Comparison of ENCODE assay signal across 18 cellular contexts in genomic region chr9:69637801-69638200, GRCh38.
DNase-seq lines count a peak whose midpoint lies in the region; ATAC-seq and TF ChIP-seq lines count a peak whose summit lies in the region.
"Had no signal": no experiment of that assay in that cellular context is flagged by ENCODE, and none has a peak within 500 bp of the region (broad histone marks: within the 10 kb centered on the region; RNA-seq: fewer than 3 reads in every experiment).

No MANE protein-coding gene starts in this region.

- no peak for TF ChIP-seq CTCF in foreskin fibroblast (IDR thresholded peaks at IDR 0.05; ENCODE audit: low read depth, low read length)

- peak overlapping the region; percentile 41 for H3K27ac ChIP-seq in angular gyrus (ENCODE audit: low read depth, low read length)
- H3K27ac ChIP-seq: 22Rv1, gastroesophageal sphincter, thyroid gland had no signal

- DNase-seq in DMS53 (lab: John Stamatoyannopoulos, UW), result peak; percentile 12
- DNase-seq in DMS53 treated with DMSO at 0.1 percent for 48 hours (lab: John Stamatoyannopoulos, UW; ENCODE audit: unreplicated experiment), result no peak
- DNase-seq in foreskin fibroblast, result peak; percentile 53 to 75
- peak; percentile 21 for DNase-seq in stromal cell of bone marrow (ENCODE audit: low read depth)
- DNase-seq in middle frontal gyrus (ENCODE audit: extremely low spot score, low spot score), result no peak
- DNase-seq: activated naive CD4-positive, alpha-beta T cell treated with anti-CD3 and anti-CD28 coated beads for 36 hours; Calu3; left cardiac atrium; NCI-H1048; SHP77; thyroid gland had no signal

- ATAC-seq in GM21515 (IDR thresholded peaks at IDR 0.05; ENCODE audit: unreplicated experiment) (no peak), GM21381 (IDR thresholded peaks at IDR 0.05; ENCODE audit: unreplicated experiment) (no peak)
- ATAC-seq: gastroesophageal sphincter had no signal

- no peak overlapping the region for H3K4me3 ChIP-seq in foreskin fibroblast (ENCODE audit: low read depth in 1 of 2, low read length in 2 of 2)
- H3K4me3 ChIP-seq: gastroesophageal sphincter, HAP-1, smooth muscle cell, thyroid gland had no signal

Comparison
In these comparisons a context has a peak if more than half of its experiments do, and no peak if none do; other contexts are left out.
1. DNase-seq: peak in DMS53 (single experiment), foreskin fibroblast (2 of 2) and stromal cell of bone marrow (single experiment); none in DMS53 treated with DMSO at 0.1 percent for 48 hours (single experiment) and middle frontal gyrus (single experiment).